ENCODE assay signal across 17 cellular contexts in genomic region chr7:2229467-2229866, GRCh38.
"Had no signal": no experiment of that assay in that cellular context is flagged by ENCODE, and none has a peak within 500 bp of the region (broad histone marks: within the 10 kb centered on the region; RNA-seq: fewer than 3 reads in every experiment).

No MANE protein-coding gene starts in this region.

- H3K36me3 ChIP-seq: neural progenitor cell, ovary had no signal

- H2AFZ ChIP-seq: neural progenitor cell had no signal

- H3K9ac ChIP-seq: neural progenitor cell had no signal

- H3K27me3 Mint-ChIP-seq: activated CD8-positive, alpha-beta T cell treated with anti-CD3 and anti-CD28 coated beads for 36 hours; activated naive CD8-positive, alpha-beta T cell treated with anti-CD3 and anti-CD28 coated beads, Interleukin-2, amount 10 ng/mL, durations not matched to agents 7 days and 5 days; central memory CD8-positive, alpha-beta T cell; stimulated activated naive CD8-positive, alpha-beta T cell treated with anti-CD3 and anti-CD28 coated beads, Interleukin-15, amount 100 ng/mL, for 72 hours had no signal

- H3K4me3 ChIP-seq: coronary artery, neural progenitor cell, ovary, right lobe of liver, smooth muscle cell had no signal

- H3K27ac Mint-ChIP-seq: activated CD8-positive, alpha-beta T cell treated with anti-CD3 and anti-CD28 coated beads for 36 hours; activated naive CD8-positive, alpha-beta T cell treated with anti-CD3 and anti-CD28 coated beads, Interleukin-2, amount 10 ng/mL, durations not matched to agents 7 days and 5 days; immature natural killer cell; neural progenitor cell had no signal

- H3K4me2 ChIP-seq: neural progenitor cell, smooth muscle cell had no signal

- H3K27me3 ChIP-seq: brain microvascular endothelial cell, foreskin keratinocyte, neural progenitor cell, ovary, right lobe of liver had no signal

- H3K27ac ChIP-seq: brain microvascular endothelial cell, coronary artery, foreskin keratinocyte, neural progenitor cell, ovary, right lobe of liver had no signal

- ATAC-seq: activated CD8-positive, alpha-beta T cell treated with anti-CD3 and anti-CD28 coated beads for 36 hours; foreskin keratinocyte; right lobe of liver; stimulated activated naive CD8-positive, alpha-beta T cell treated with anti-CD3 and anti-CD28 coated beads, Interleukin-15, amount 100 ng/mL, for 72 hours had no signal

- DNase-seq: activated CD8-positive, alpha-beta T cell treated with anti-CD3 and anti-CD28 coated beads for 36 hours; activated gamma-delta T cell treated with Interleukin-2 at 50 U/mL for 16 hours; activated naive CD8-positive, alpha-beta T cell treated with anti-CD3 and anti-CD28 coated beads, Interleukin-2, amount 10 ng/mL, durations not matched to agents 7 days and 5 days; activated T-cell treated with anti-CD3 and anti-CD28 coated beads, Interleukin-2, amount 50 U/mL, for 48 hours; brain microvascular endothelial cell; effector CD8-positive, alpha-beta T cell; foreskin keratinocyte; head of caudate nucleus; immature natural killer cell; mesendoderm; ovary; right lobe of liver; stimulated activated naive CD8-positive, alpha-beta T cell treated with anti-CD3 and anti-CD28 coated beads, Interleukin-15, amount 100 ng/mL, for 72 hours had no signal

- H3K4me3 Mint-ChIP-seq: activated CD8-positive, alpha-beta T cell treated with anti-CD3 and anti-CD28 coated beads for 36 hours; activated naive CD8-positive, alpha-beta T cell treated with anti-CD3 and anti-CD28 coated beads, Interleukin-2, amount 10 ng/mL, durations not matched to agents 7 days and 5 days; stimulated activated naive CD8-positive, alpha-beta T cell treated with anti-CD3 and anti-CD28 coated beads, Interleukin-15, amount 100 ng/mL, for 72 hours had no signal

- H3K9me3 ChIP-seq: ovary, right lobe of liver had no signal

- H3K9me3 Mint-ChIP-seq: activated CD8-positive, alpha-beta T cell treated with anti-CD3 and anti-CD28 coated beads for 36 hours; activated naive CD8-positive, alpha-beta T cell treated with anti-CD3 and anti-CD28 coated beads, Interleukin-2, amount 10 ng/mL, durations not matched to agents 7 days and 5 days; central memory CD8-positive, alpha-beta T cell; immature natural killer cell; neural progenitor cell; stimulated activated naive CD8-positive, alpha-beta T cell treated with anti-CD3 and anti-CD28 coated beads, Interleukin-15, amount 100 ng/mL, for 72 hours had no signal
